Comparison of ENCODE assay signal across 8 cellular contexts in genomic region chr7:143287935-143288826, GRCh38. TPM values are rescaled to one million over a fixed set of nuclear protein-coding genes. Genes with fewer than 3 reads are reported as not detected.
DNase-seq lines count a peak whose midpoint lies in the region; ATAC-seq, FAIRE-seq and TF ChIP-seq lines count a peak whose summit lies in the region.

Gene CASP2 (plus strand): TSS chr7:143288351. CDS start chr7:143288456, 105 bp downstream.

- peaks cover 7% of the 10 kb centered on the region for H3K4me1 ChIP-seq in parathyroid adenoma
- H3K4me1 ChIP-seq in tibial artery: peaks cover 0 to 30% (median 21%) of the 10 kb centered on the region in 4 donors

- H3K4me3 ChIP-seq in parathyroid adenoma (ENCODE audit: low read depth, low read length) (peak within 1 kb of the TSS; percentile 79), tibial artery (peak within 1 kb of the TSS; percentile 92 to 96)

- intact Hi-C loops in Right ventricle myocardium superior (cut with DNase I): loop anchor here (10.0 kb wide), 1 partner anchor 97 kb away; the partner anchor contains the start of gene ZYX
- intact Hi-C loops in tibial artery (cut with DNase I; ENCODE audit: low total_unique reads): no loop called here

- H3K27ac ChIP-seq in parathyroid adenoma (peak within 1 kb of the TSS; percentile 79), tibial artery (peak within 1 kb of the TSS; percentile 93 to 95)

- peak within 1 kb of the TSS; percentile 97 for H2AFZ ChIP-seq in parathyroid adenoma

- peak; percentile 71 for TF ChIP-seq POLR2A in GM12891 (IDR thresholded peaks at IDR 0.05; ENCODE audit: low read depth, low read length)

- H3K9me3 ChIP-seq in parathyroid adenoma (ENCODE audit: control insufficient read depth, low read length) (no peaks in the 10 kb centered on the region), tibial artery (no peaks in the 10 kb centered on the region)

- no peaks in the 10 kb centered on the region for H3K79me2 ChIP-seq in parathyroid adenoma

- FAIRE-seq in GM12891 (lab: Jason Lieb, UNC): peak; percentile 96

- no peaks in the 10 kb centered on the region for H3K27me3 ChIP-seq in parathyroid adenoma (ENCODE audit: control insufficient read depth, insufficient read depth, low read length)
- no peaks in the 10 kb centered on the region for H3K27me3 ChIP-seq in tibial artery

- peak within 1 kb of the TSS; percentile 70 for H3K9ac ChIP-seq in parathyroid adenoma

- H3K36me3 ChIP-seq in parathyroid adenoma (ENCODE audit: control insufficient read depth, insufficient read depth, low read length) (no peaks in the 10 kb centered on the region), tibial artery (peaks cover 10 to 20% (median 15%) of the 10 kb centered on the region in 3 donors)

- ATAC-seq in HG02798 (IDR thresholded peaks at IDR 0.05; ENCODE audit: poor library complexity, unreplicated experiment) (peak; percentile 93), Right ventricle myocardium superior (ENCODE audit: poor library complexity) (peak; percentile 98)

- peak; percentile 46 for TF ChIP-seq CTCF in parathyroid adenoma (IDR thresholded peaks at IDR 0.05)
- peak; percentile 13 to 38 for TF ChIP-seq CTCF in tibial artery (IDR thresholded peaks at IDR 0.05)

- DNase-seq in GM12891 (ENCODE audit: insufficient read length, low spot score) (peak; percentile 99), NCI-H1417 treated with DMSO at 0.1 percent for 48 hours (lab: John Stamatoyannopoulos, UW) (peak; percentile 80), SW 1271 (lab: John Stamatoyannopoulos, UW) (peak; percentile 80 to 94), Right ventricle myocardium superior (peak; percentile 99), tibial artery (peak; percentile 98 to 99)
- DNase-seq in activated naive CD8-positive, alpha-beta T cell treated with anti-CD3 and anti-CD28 coated beads, Interleukin-2, amount 50 U/mL, for 16 hours (ENCODE audit: low read depth, low spot score): peak; percentile 98

- peak within 1 kb of the TSS; percentile 83 for H3K4me2 ChIP-seq in parathyroid adenoma (ENCODE audit: low read length)

TF ChIP-seq in GM12891, 5 proteins besides CTCF, POLR2A, EP300 and RAD21:
- no peak for TF ChIP-seq SPI1 (IDR thresholded peaks at IDR 0.05; ENCODE audit: low read depth, low read length)
- TF ChIP-seq TAF1 (IDR thresholded peaks at IDR 0.05; ENCODE audit: low read depth, low read length): peak; percentile 67; the same call in 1 of the 2 replicates
- TF ChIP-seq POLR2AphosphoS5 (IDR thresholded peaks at IDR 0.05; ENCODE audit: low read depth, low read length): peak; percentile 69
- TF ChIP-seq POU2F2 (IDR thresholded peaks at IDR 0.05; ENCODE audit: low read depth, low read length): no peak
- no peak for TF ChIP-seq PAX5 (IDR thresholded peaks at IDR 0.05; ENCODE audit: insufficient read depth, low read length, severe bottlenecking)

RNA-seq across cellular contexts. Expression of gene CASP2, which starts in this region (rescaled TPM):
- polyA plus RNA-seq in GM12891 (2012; ENCODE audit: low read depth, missing spikeins): 12.6 TPM
- 11.1 TPM for total RNA-seq in Right ventricle myocardium superior

Comparison
In these comparisons a context has a peak if more than half of its experiments do, and no peak if none do; other contexts are left out.
1. Peak in every context shown above with its lines: DNase-seq, ATAC-seq, H3K4me3 ChIP-seq and H3K27ac ChIP-seq.